Comparison of ENCODE assay signal across 1 cellular context in the genomic region with DNA sequence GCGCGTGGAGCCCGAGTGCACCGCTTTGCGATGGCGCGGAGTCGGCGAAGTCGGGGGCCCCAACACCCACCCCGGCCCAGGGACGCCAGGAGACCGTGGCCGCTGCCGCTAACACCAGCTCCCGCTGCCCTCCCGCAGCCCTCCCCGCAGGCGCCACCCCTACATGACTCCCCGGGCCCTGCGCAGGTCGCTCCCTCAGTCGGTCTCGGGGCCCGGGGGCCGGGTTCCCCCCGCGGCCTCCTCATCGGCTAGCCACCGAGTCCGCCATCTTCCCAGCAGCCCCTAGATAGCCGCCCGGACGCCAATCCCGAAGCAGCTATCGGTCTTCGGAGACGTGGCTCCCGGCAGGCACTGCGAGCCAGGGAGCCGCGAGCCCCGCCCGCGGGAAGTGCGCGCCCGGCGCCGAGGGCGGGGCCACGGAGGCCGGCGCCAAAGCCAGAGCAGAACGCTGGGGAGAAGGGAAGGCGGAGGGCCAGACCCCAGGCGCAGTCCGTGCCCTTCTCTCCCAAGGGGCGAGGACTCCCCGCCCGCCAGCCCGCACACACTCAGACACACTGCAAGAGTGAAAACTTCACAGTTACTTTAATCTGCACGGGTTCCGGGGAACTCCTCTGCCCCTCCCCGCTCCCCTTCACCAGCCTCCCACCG.
TF ChIP-seq lines count a peak whose summit lies in the region.

Gene FASTK, minus strand, starts transcription at position 288 of the 648 bp plus-strand sequence. Its CDS starts 43 bp downstream, at position 245.

TF ChIP-seq in HepG2, 621 proteins besides CTCF, POLR2A, EP300 and RAD21 (continued from another document and continues in another):
- TF ChIP-seq, protein P1, sequence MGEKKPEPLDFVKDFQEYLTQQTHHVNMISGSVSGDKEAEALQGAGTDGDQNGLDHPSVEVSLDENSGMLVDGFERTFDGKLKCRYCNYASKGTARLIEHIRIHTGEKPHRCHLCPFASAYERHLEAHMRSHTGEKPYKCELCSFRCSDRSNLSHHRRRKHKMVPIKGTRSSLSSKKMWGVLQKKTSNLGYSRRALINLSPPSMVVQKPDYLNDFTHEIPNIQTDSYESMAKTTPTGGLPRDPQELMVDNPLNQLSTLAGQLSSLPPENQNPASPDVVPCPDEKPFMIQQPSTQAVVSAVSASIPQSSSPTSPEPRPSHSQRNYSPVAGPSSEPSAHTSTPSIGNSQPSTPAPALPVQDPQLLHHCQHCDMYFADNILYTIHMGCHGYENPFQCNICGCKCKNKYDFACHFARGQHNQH (CRISPR knock-in tag; IDR thresholded peaks at IDR 0.05), result peak; percentile 82; the same call in 1 of the 2 replicates
- TF ChIP-seq SMARCE1 (IDR thresholded peaks at IDR 0.05; ENCODE audit: borderline replicate concordance), result no peak
- peak; percentile 79 for TF ChIP-seq SPEN (CRISPR knock-in tag; IDR thresholded peaks at IDR 0.05; ENCODE audit: low read depth)
- TF ChIP-seq ARHGAP35 (CRISPR knock-in tag; IDR thresholded peaks at IDR 0.05; ENCODE audit: borderline replicate concordance), result no peak
- 0 out of 2 replicates have a peak, but pooled peaks have one; percentile 16 for TF ChIP-seq ZFP90 (CRISPR knock-in tag; IDR thresholded peaks at IDR 0.05; ENCODE audit: borderline replicate concordance)
- peak; percentile 31; the same call in 1 of the 2 replicates for TF ChIP-seq PPARG (CRISPR knock-in tag; conservative IDR thresholded peaks at IDR 0.05)
- TF ChIP-seq SALL1 (CRISPR knock-in tag; IDR thresholded peaks at IDR 0.05), result peak; percentile 60
- TF ChIP-seq, protein P2, sequence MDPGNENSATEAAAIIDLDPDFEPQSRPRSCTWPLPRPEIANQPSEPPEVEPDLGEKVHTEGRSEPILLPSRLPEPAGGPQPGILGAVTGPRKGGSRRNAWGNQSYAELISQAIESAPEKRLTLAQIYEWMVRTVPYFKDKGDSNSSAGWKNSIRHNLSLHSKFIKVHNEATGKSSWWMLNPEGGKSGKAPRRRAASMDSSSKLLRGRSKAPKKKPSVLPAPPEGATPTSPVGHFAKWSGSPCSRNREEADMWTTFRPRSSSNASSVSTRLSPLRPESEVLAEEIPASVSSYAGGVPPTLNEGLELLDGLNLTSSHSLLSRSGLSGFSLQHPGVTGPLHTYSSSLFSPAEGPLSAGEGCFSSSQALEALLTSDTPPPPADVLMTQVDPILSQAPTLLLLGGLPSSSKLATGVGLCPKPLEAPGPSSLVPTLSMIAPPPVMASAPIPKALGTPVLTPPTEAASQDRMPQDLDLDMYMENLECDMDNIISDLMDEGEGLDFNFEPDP (CRISPR knock-in tag; conservative IDR thresholded peaks at IDR 0.05), result 0 out of 2 replicates have a peak, but pooled peaks have one; percentile 77
- peak; percentile 91 for TF ChIP-seq ZNF501 (CRISPR knock-in tag; IDR thresholded peaks at IDR 0.05)
- peak; percentile 62; the same call in 1 of the 2 replicates for TF ChIP-seq ZNF350 (CRISPR knock-in tag; IDR thresholded peaks at IDR 0.05; ENCODE audit: borderline replicate concordance, low read depth)
- peak; percentile 66 for TF ChIP-seq UBTF (CRISPR knock-in tag; IDR thresholded peaks at IDR 0.05)
- no peak for TF ChIP-seq ZNF292 (CRISPR knock-in tag; IDR thresholded peaks at IDR 0.05; ENCODE audit: borderline replicate concordance, low read depth)
- TF ChIP-seq NCOA1 (CRISPR knock-in tag; IDR thresholded peaks at IDR 0.05), result peak; percentile 60; the same call in 1 of the 2 replicates
- no peak; the same call in none of the 2 replicates for TF ChIP-seq ZNF547 (CRISPR knock-in tag; IDR thresholded peaks at IDR 0.05)
- TF ChIP-seq FLYWCH1 (CRISPR knock-in tag; IDR thresholded peaks at IDR 0.05), result 0 out of 2 replicates have a peak, but pooled peaks have one; percentile 62
- no peak for TF ChIP-seq KAT2B (IDR thresholded peaks at IDR 0.05; ENCODE audit: borderline replicate concordance, low read depth, low read length)
- TF ChIP-seq, protein P3, sequence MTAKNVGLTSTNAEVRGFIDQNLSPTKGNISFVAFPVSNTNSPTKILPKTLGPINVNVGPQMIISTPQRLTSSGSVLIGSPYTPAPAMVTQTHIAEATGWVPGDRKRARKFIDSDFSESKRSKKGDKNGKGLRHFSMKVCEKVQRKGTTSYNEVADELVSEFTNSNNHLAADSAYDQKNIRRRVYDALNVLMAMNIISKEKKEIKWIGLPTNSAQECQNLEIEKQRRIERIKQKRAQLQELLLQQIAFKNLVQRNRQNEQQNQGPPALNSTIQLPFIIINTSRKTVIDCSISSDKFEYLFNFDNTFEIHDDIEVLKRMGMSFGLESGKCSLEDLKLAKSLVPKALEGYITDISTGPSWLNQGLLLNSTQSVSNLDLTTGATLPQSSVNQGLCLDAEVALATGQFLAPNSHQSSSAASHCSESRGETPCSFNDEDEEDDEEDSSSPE (CRISPR knock-in tag; IDR thresholded peaks at IDR 0.05), result peak; percentile 90
- no peak for TF ChIP-seq ISL2 (CRISPR knock-in tag; IDR thresholded peaks at IDR 0.05)
- peak; percentile 62; the same call in 1 of the 2 replicates for TF ChIP-seq ZNF619 (CRISPR knock-in tag; IDR thresholded peaks at IDR 0.05)
- TF ChIP-seq MED13 (CRISPR knock-in tag; IDR thresholded peaks at IDR 0.05), result 0 out of 2 replicates have a peak, but pooled peaks have one; percentile 21
- TF ChIP-seq MAZ (IDR thresholded peaks at IDR 0.05; ENCODE audit: borderline replicate concordance, low read depth, low read length), result peak; percentile 97
- peak; percentile 97 for TF ChIP-seq MAZ (CRISPR knock-in tag; IDR thresholded peaks at IDR 0.05; ENCODE audit: low read depth)
- TF ChIP-seq KAT8 (CRISPR knock-in tag; IDR thresholded peaks at IDR 0.05), result peak; percentile 85
- no peak; the same call in 1 of the 2 replicates for TF ChIP-seq SOX5 (CRISPR knock-in tag; IDR thresholded peaks at IDR 0.05; ENCODE audit: borderline replicate concordance)
- TF ChIP-seq HOXA3 (CRISPR knock-in tag; IDR thresholded peaks at IDR 0.05), result peak; percentile 77
- 0 out of 4 replicates have a peak, but pooled peaks of 1 of the 2 experiments have one; percentile 44 for TF ChIP-seq REST (IDR thresholded peaks at IDR 0.05; ENCODE audit: borderline replicate concordance in 1 of 2, low read depth in 1 of 2, low read length in 2 of 2)
- no peak; the same call in 1 of the 2 replicates for TF ChIP-seq KMT2A (CRISPR knock-in tag; IDR thresholded peaks at IDR 0.05)
- TF ChIP-seq E2F5 (CRISPR knock-in tag; conservative IDR thresholded peaks at IDR 0.05), result 0 out of 2 replicates have a peak, but pooled peaks have one; percentile 59
- TF ChIP-seq ZNF607 (CRISPR knock-in tag; IDR thresholded peaks at IDR 0.05; ENCODE audit: borderline replicate concordance), result peak; percentile 82; the same call in 1 of the 2 replicates
- TF ChIP-seq MEF2D (CRISPR knock-in tag; IDR thresholded peaks at IDR 0.05), result 0 out of 2 replicates have a peak, but pooled peaks have one; percentile 22
- TF ChIP-seq ZC3H13 (CRISPR knock-in tag; IDR thresholded peaks at IDR 0.05), result peak; percentile 85
- TF ChIP-seq, protein P4, sequence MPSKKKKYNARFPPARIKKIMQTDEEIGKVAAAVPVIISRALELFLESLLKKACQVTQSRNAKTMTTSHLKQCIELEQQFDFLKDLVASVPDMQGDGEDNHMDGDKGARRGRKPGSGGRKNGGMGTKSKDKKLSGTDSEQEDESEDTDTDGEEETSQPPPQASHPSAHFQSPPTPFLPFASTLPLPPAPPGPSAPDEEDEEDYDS (CRISPR knock-in tag; IDR thresholded peaks at IDR 0.05), result peak; percentile 77
- TF ChIP-seq, protein P5, sequence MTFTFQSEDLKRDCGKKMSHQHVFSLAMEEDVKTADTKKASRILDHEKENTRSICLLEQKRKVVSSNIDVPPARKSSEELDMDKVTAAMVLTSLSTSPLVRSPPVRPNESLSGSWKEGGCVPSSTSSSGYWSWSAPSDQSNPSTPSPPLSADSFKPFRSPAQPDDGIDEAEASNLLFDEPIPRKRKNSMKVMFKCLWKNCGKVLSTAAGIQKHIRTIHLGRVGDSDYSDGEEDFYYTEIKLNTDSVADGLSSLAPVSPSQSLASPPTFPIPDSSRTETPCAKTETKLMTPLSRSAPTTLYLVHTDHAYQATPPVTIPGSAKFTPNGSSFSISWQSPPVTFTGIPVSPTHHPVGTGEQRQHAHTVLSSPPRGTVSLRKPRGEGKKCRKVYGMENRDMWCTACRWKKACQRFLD (CRISPR knock-in tag; IDR thresholded peaks at IDR 0.05; ENCODE audit: borderline replicate concordance), result 0 out of 2 replicates have a peak, but pooled peaks have one; percentile 41
- peak; percentile 87 for TF ChIP-seq BCL3 (CRISPR knock-in tag; IDR thresholded peaks at IDR 0.05)
- TF ChIP-seq BRD4 (CRISPR knock-in tag; IDR thresholded peaks at IDR 0.05), result no peak; the same call in 1 of the 2 replicates
- TF ChIP-seq MXI1 (IDR thresholded peaks at IDR 0.05; ENCODE audit: borderline replicate concordance, low read depth, low read length), result peak; percentile 83; the same call in 1 of the 3 replicates
- peak; percentile 84 for TF ChIP-seq BRF2 (CRISPR knock-in tag; IDR thresholded peaks at IDR 0.05)
- TF ChIP-seq CSRNP1 (CRISPR knock-in tag; IDR thresholded peaks at IDR 0.05), result 0 out of 2 replicates have a peak, but pooled peaks have one; percentile 40
- 0 out of 2 replicates have a peak, but pooled peaks have one; percentile 8 for TF ChIP-seq ZNF766 (CRISPR knock-in tag; IDR thresholded peaks at IDR 0.05; ENCODE audit: borderline replicate concordance)
